ENCODE assay signal across 32 cellular contexts in genomic region chr4:54647070-54647469, GRCh38. TPM values are rescaled to one million over a fixed set of nuclear protein-coding genes. Genes with fewer than 3 reads are reported as not detected.
"Had no signal": no experiment of that assay in that cellular context is flagged by ENCODE, and none has a peak within 500 bp of the region (broad histone marks: within the 10 kb centered on the region; RNA-seq: fewer than 3 reads in every experiment).

No MANE protein-coding gene starts in this region.

- H3K27ac Mint-ChIP-seq: activated CD4-positive, alpha-beta memory T cell treated with anti-CD3 and anti-CD28 coated beads for 36 hours; activated CD4-positive, alpha-beta T cell treated with anti-CD3 and anti-CD28 coated beads for 36 hours; activated CD4-positive, alpha-beta T cell treated with anti-CD3 and anti-CD28 coated beads, Interleukin-2, amount 10 ng/mL, durations not matched to agents 24 days and 14 days; activated CD8-positive, alpha-beta memory T cell treated with anti-CD3 and anti-CD28 coated beads, Interleukin-2, amount 10 ng/mL, durations not matched to agents 7 days and 5 days; activated CD8-positive, alpha-beta T cell treated with anti-CD3 and anti-CD28 coated beads, Interleukin-2, amount 10 ng/mL, durations not matched to agents 7 days and 5 days; activated naive CD4-positive, alpha-beta T cell treated with anti-CD3 and anti-CD28 coated beads, Interleukin-2, amount 10 ng/mL, durations not matched to agents 7 days and 5 days; activated naive CD4-positive, alpha-beta T cell treated with anti-CD3 and anti-CD28 coated beads, Interleukin-2, amount 50 U/mL, for 72 hours; activated naive CD8-positive, alpha-beta T cell treated with anti-CD3 and anti-CD28 coated beads, Interleukin-2, amount 10 ng/mL, durations not matched to agents 7 days and 5 days; activated T-cell treated with anti-CD3 and anti-CD28 coated beads, Interleukin-2, amount 50 U/mL, for 72 hours; brain; T-helper 17 cell; T-helper 2 cell treated with Interferon-gamma antibody and Interleukin-4, amounts not matched to agents 5 μg/mL and 100 μg/mL, for 36 hours had no signal

- H3K36me3 ChIP-seq: ascending aorta, breast epithelium, cardiac muscle cell, colonic mucosa, esophagus squamous epithelium, gastroesophageal sphincter had no signal

- H3K27me3 ChIP-seq: ascending aorta, breast epithelium, cardiac muscle cell, colonic mucosa, esophagus squamous epithelium, gastroesophageal sphincter had no signal

- DNase-seq: activated CD4-positive, alpha-beta memory T cell treated with anti-CD3 and anti-CD28 coated beads for 36 hours; activated CD4-positive, alpha-beta T cell treated with anti-CD3 and anti-CD28 coated beads for 36 hours; activated CD4-positive, alpha-beta T cell treated with anti-CD3 and anti-CD28 coated beads, Interleukin-2, amount 10 ng/mL, durations not matched to agents 24 days and 14 days; activated CD4-positive, CD25-positive, alpha-beta regulatory T cell; activated CD4-positive, CD25-positive, alpha-beta regulatory T cell treated with anti-CD3 and anti-CD28 coated beads, Interleukin-2, amount 50 U/mL, for 72 hours; activated CD8-positive, alpha-beta memory T cell treated with anti-CD3 and anti-CD28 coated beads, Interleukin-2, amount 10 ng/mL, durations not matched to agents 7 days and 5 days; activated CD8-positive, alpha-beta memory T cell treated with anti-CD3 and anti-CD28 coated beads, Interleukin-2, amount 50 U/mL, for 4 hours; activated CD8-positive, alpha-beta T cell treated with anti-CD3 and anti-CD28 coated beads, Interleukin-2, amount 10 ng/mL, durations not matched to agents 7 days and 5 days; activated gamma-delta T cell; activated naive CD4-positive, alpha-beta T cell; activated naive CD4-positive, alpha-beta T cell treated with anti-CD3 and anti-CD28 coated beads, Interleukin-2, amount 10 ng/mL, durations not matched to agents 7 days and 5 days; activated naive CD8-positive, alpha-beta T cell treated with anti-CD3 and anti-CD28 coated beads, Interleukin-2, amount 10 ng/mL, durations not matched to agents 7 days and 5 days; activated T-cell treated with anti-CD3 and anti-CD28 coated beads, Interleukin-2, amount 50 U/mL, for 1 hour; activated T-cell treated with anti-CD3 and anti-CD28 coated beads, Interleukin-2, amount 50 U/mL, for 72 hours; central memory CD4-positive, alpha-beta T cell; cerebellar nuclear complex; colonic mucosa; effector CD8-positive, alpha-beta T cell; esophagus squamous epithelium; foreskin melanocyte; T-helper 1 cell; T-helper 17 cell; T1000 had no signal

- H3K9me3 ChIP-seq: ascending aorta, breast epithelium, colonic mucosa, esophagus squamous epithelium, gastroesophageal sphincter had no signal

- H3K9me3 Mint-ChIP-seq: activated CD4-positive, alpha-beta memory T cell treated with anti-CD3 and anti-CD28 coated beads for 36 hours; activated CD4-positive, alpha-beta T cell treated with anti-CD3 and anti-CD28 coated beads, Interleukin-2, amount 10 ng/mL, durations not matched to agents 24 days and 14 days; activated naive CD4-positive, alpha-beta T cell treated with anti-CD3 and anti-CD28 coated beads, Interleukin-2, amount 10 ng/mL, durations not matched to agents 7 days and 5 days; activated naive CD4-positive, alpha-beta T cell treated with anti-CD3 and anti-CD28 coated beads, Interleukin-2, amount 50 U/mL, for 72 hours; activated naive CD8-positive, alpha-beta T cell treated with anti-CD3 and anti-CD28 coated beads, Interleukin-2, amount 10 ng/mL, durations not matched to agents 7 days and 5 days; activated T-cell treated with anti-CD3 and anti-CD28 coated beads, Interleukin-2, amount 50 U/mL, for 72 hours; brain; T-helper 2 cell treated with Interferon-gamma antibody and Interleukin-4, amounts not matched to agents 5 μg/mL and 100 μg/mL, for 36 hours had no signal

- H3K4me3 Mint-ChIP-seq: activated CD4-positive, alpha-beta memory T cell treated with anti-CD3 and anti-CD28 coated beads for 36 hours; activated CD4-positive, alpha-beta T cell treated with anti-CD3 and anti-CD28 coated beads for 36 hours; activated CD4-positive, alpha-beta T cell treated with anti-CD3 and anti-CD28 coated beads, Interleukin-2, amount 10 ng/mL, durations not matched to agents 24 days and 14 days; activated CD8-positive, alpha-beta memory T cell treated with anti-CD3 and anti-CD28 coated beads, Interleukin-2, amount 10 ng/mL, durations not matched to agents 7 days and 5 days; activated CD8-positive, alpha-beta T cell treated with anti-CD3 and anti-CD28 coated beads, Interleukin-2, amount 10 ng/mL, durations not matched to agents 7 days and 5 days; activated naive CD4-positive, alpha-beta T cell treated with anti-CD3 and anti-CD28 coated beads, Interleukin-2, amount 10 ng/mL, durations not matched to agents 7 days and 5 days; activated naive CD8-positive, alpha-beta T cell treated with anti-CD3 and anti-CD28 coated beads, Interleukin-2, amount 10 ng/mL, durations not matched to agents 7 days and 5 days; activated T-cell treated with anti-CD3 and anti-CD28 coated beads, Interleukin-2, amount 50 U/mL, for 72 hours; brain; T-helper 17 cell; T-helper 2 cell treated with Interferon-gamma antibody and Interleukin-4, amounts not matched to agents 5 μg/mL and 100 μg/mL, for 36 hours had no signal

- H3K4me1 ChIP-seq: ascending aorta, breast epithelium, colonic mucosa, esophagus squamous epithelium, gastroesophageal sphincter had no signal

- ATAC-seq: activated CD4-positive, alpha-beta T cell treated with anti-CD3 and anti-CD28 coated beads for 36 hours; activated CD8-positive, alpha-beta memory T cell treated with anti-CD3 and anti-CD28 coated beads, Interleukin-2, amount 10 ng/mL, durations not matched to agents 7 days and 5 days; activated CD8-positive, alpha-beta T cell treated with anti-CD3 and anti-CD28 coated beads, Interleukin-2, amount 10 ng/mL, durations not matched to agents 7 days and 5 days; activated naive CD4-positive, alpha-beta T cell treated with anti-CD3 and anti-CD28 coated beads, Interleukin-2, amount 50 U/mL, for 72 hours; activated T-cell treated with anti-CD3 and anti-CD28 coated beads, Interleukin-2, amount 50 U/mL, for 72 hours; gastroesophageal sphincter; T-helper 17 cell had no signal

- H3K4me3 ChIP-seq: ascending aorta, breast epithelium, cardiac muscle cell, colonic mucosa, esophagus squamous epithelium, gastroesophageal sphincter had no signal

- H3K4me1 Mint-ChIP-seq: activated CD4-positive, alpha-beta T cell treated with anti-CD3 and anti-CD28 coated beads for 36 hours; activated CD4-positive, alpha-beta T cell treated with anti-CD3 and anti-CD28 coated beads, Interleukin-2, amount 10 ng/mL, durations not matched to agents 24 days and 14 days; activated CD8-positive, alpha-beta memory T cell treated with anti-CD3 and anti-CD28 coated beads, Interleukin-2, amount 10 ng/mL, durations not matched to agents 7 days and 5 days; activated naive CD4-positive, alpha-beta T cell treated with anti-CD3 and anti-CD28 coated beads, Interleukin-2, amount 10 ng/mL, durations not matched to agents 7 days and 5 days; activated naive CD8-positive, alpha-beta T cell treated with anti-CD3 and anti-CD28 coated beads, Interleukin-2, amount 10 ng/mL, durations not matched to agents 7 days and 5 days; T-helper 17 cell had no signal

- H3K27me3 Mint-ChIP-seq: activated CD4-positive, alpha-beta memory T cell treated with anti-CD3 and anti-CD28 coated beads for 36 hours; activated CD8-positive, alpha-beta memory T cell treated with anti-CD3 and anti-CD28 coated beads, Interleukin-2, amount 10 ng/mL, durations not matched to agents 7 days and 5 days; activated naive CD8-positive, alpha-beta T cell treated with anti-CD3 and anti-CD28 coated beads, Interleukin-2, amount 10 ng/mL, durations not matched to agents 7 days and 5 days had no signal

- H3K36me3 Mint-ChIP-seq: activated CD4-positive, alpha-beta memory T cell treated with anti-CD3 and anti-CD28 coated beads for 36 hours; activated CD8-positive, alpha-beta memory T cell treated with anti-CD3 and anti-CD28 coated beads, Interleukin-2, amount 10 ng/mL, durations not matched to agents 7 days and 5 days; activated naive CD4-positive, alpha-beta T cell treated with anti-CD3 and anti-CD28 coated beads, Interleukin-2, amount 10 ng/mL, durations not matched to agents 7 days and 5 days; activated naive CD4-positive, alpha-beta T cell treated with anti-CD3 and anti-CD28 coated beads, Interleukin-2, amount 50 U/mL, for 72 hours; activated naive CD8-positive, alpha-beta T cell treated with anti-CD3 and anti-CD28 coated beads, Interleukin-2, amount 10 ng/mL, durations not matched to agents 7 days and 5 days; brain had no signal

- H3K27ac ChIP-seq: ascending aorta, breast epithelium, cardiac muscle cell, colonic mucosa, epithelial cell of prostate, esophagus squamous epithelium, gastroesophageal sphincter had no signal

- FAIRE-seq: endometrium had no signal

RNA-seq across cellular contexts. Expression of gene KIT, which starts 10.7 kb away (rescaled TPM):
- total RNA-seq: activated CD4-positive, alpha-beta T cell treated with anti-CD3 and anti-CD28 coated beads for 36 hours; ascending aorta had no signal
